2 cellular contexts compared by ENCODE assay signal in the genomic region with DNA sequence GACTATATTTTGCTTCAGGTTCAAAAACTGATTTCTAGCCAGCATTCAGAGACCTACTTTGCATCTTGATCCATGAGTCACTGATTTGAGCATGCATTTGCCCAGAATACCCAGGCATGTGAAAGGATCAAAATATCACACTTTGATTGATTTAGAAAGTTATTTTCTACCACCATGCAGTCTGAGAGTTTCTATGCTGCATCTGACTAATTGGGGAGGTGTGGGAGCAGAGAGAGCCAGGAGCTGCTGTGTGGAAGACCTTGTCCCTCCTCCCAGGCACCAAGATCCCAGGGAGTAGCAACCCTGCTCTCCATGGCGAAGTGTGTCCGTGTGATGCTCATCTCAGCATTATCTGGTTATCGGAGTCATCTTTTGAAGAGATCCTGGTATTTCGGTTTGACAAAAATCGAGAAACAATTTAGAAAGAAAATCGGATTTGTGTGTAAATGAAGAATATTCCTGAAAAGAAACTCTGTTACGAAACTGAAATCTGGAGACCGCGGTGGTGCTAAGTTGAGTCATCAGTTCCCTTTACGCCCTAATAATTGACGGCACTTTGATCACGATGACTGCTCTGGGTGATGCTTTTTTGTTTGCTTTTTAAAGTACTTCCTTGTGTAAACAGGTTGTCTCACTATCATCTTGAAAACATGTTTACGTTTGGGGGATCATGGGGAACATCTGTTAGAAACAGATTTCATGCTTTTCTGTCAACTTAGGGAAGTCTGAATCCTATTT.
TF ChIP-seq lines count a peak whose summit lies in the region.

No MANE protein-coding gene starts in this region.

TF ChIP-seq in SK-N-SH, 30 proteins besides CTCF, POLR2A, EP300 and RAD21:
- TF ChIP-seq FOSL2 (IDR thresholded peaks at IDR 0.05; ENCODE audit: borderline replicate concordance, low read depth) (no peak), YY1 (IDR thresholded peaks at IDR 0.05; ENCODE audit: low read depth) (no peak), EZH2phosphoT487 (IDR thresholded peaks at IDR 0.05; ENCODE audit: borderline replicate concordance, low read depth) (no peak)
- TF ChIP-seq, protein P1, sequence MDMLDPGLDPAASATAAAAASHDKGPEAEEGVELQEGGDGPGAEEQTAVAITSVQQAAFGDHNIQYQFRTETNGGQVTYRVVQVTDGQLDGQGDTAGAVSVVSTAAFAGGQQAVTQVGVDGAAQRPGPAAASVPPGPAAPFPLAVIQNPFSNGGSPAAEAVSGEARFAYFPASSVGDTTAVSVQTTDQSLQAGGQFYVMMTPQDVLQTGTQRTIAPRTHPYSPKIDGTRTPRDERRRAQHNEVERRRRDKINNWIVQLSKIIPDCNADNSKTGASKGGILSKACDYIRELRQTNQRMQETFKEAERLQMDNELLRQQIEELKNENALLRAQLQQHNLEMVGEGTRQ (IDR thresholded peaks at IDR 0.05; ENCODE audit: borderline replicate concordance, low read depth, low read length) = no peak
- TF ChIP-seq, protein P2, sequence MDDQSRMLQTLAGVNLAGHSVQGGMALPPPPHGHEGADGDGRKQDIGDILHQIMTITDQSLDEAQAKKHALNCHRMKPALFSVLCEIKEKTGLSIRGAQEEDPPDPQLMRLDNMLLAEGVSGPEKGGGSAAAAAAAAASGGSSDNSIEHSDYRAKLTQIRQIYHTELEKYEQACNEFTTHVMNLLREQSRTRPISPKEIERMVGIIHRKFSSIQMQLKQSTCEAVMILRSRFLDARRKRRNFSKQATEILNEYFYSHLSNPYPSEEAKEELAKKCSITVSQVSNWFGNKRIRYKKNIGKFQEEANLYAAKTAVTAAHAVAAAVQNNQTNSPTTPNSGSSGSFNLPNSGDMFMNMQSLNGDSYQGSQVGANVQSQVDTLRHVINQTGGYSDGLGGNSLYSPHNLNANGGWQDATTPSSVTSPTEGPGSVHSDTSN (IDR thresholded peaks at IDR 0.05) = 0 out of 2 replicates have a peak, but pooled peaks have one; percentile 5

TF ChIP-seq in SK-N-SH treated with all-trans-retinoic acid at 6 μM for 48 hours, 23 proteins besides CTCF, POLR2A, EP300 and RAD21:
- TF ChIP-seq ARNTL (CRISPR knock-in tag; IDR thresholded peaks at IDR 0.05; ENCODE audit: borderline replicate concordance, low read depth) (no peak), OSR1 (CRISPR knock-in tag; IDR thresholded peaks at IDR 0.05) (no peak), ZNF565 (CRISPR knock-in tag; conservative IDR thresholded peaks at IDR 0.05; ENCODE audit: low read depth) (no peak), BACH2 (CRISPR knock-in tag; IDR thresholded peaks at IDR 0.05; ENCODE audit: borderline replicate concordance) (no peak), TOX (CRISPR knock-in tag; IDR thresholded peaks at IDR 0.05; ENCODE audit: borderline replicate concordance) (no peak)
